Comparison of ENCODE assay signal across 18 cellular contexts in genomic region chr19:46607441-46607841, GRCh38. TPM values are rescaled to one million over a fixed set of nuclear protein-coding genes. Genes with fewer than 3 reads are reported as not detected.
A peak's percentile ranks its signal among the peaks of the same experiment; 100 is the strongest.
DNase-seq lines count a peak whose midpoint lies in the region; ATAC-seq and TF ChIP-seq lines count a peak whose summit lies in the region.
"Had no signal": no experiment of that assay in that cellular context is flagged by ENCODE, and none has a peak within 500 bp of the region (broad histone marks: within the 10 kb centered on the region; RNA-seq: fewer than 3 reads in every experiment).

No MANE protein-coding gene starts in this region.

- POLR2A ChIA-PET in activated CD8-positive, alpha-beta T cell treated with anti-CD3 and anti-CD28 coated beads for 36 hours (lab: Charles Lee): interaction anchor here (1.2 to 10.7 kb wide), 5 partner anchors 8 to 165 kb away, joined by 3 to 232 read pairs (median 5); no protein-coding TSS in a partner anchor

- intact Hi-C loops in activated CD8-positive, alpha-beta T cell treated with anti-CD3 and anti-CD28 coated beads for 36 hours (cut with micrococcal nuclease): no loop called here
- intact Hi-C loops in left ventricle myocardium superior (cut with micrococcal nuclease): no loop called here

- H3K27ac ChIP-seq in substantia nigra (ENCODE audit: low read depth, low read length, poor library complexity, severe bottlenecking): peak overlapping the region; percentile 87
- H3K27ac ChIP-seq in upper lobe of left lung: no peak overlapping the region
- H3K27ac ChIP-seq: adrenal gland, HL-60, ovary had no signal

- ATAC-seq in activated T-cell treated with anti-CD3 and anti-CD28 coated beads, Interleukin-2, amount 50 U/mL, for 72 hours (replicated peaks in 1 of 2): no peak
- no peak for ATAC-seq in activated CD8-positive, alpha-beta T cell treated with anti-CD3 and anti-CD28 coated beads for 36 hours
- ATAC-seq in left ventricle myocardium superior (no peak), upper lobe of left lung (ENCODE audit: low FRiP score in 2 of 2) (no peak)
- no peak for ATAC-seq in activated CD4-positive, CD25-positive, alpha-beta regulatory T cell treated with anti-CD3 and anti-CD28 coated beads, Interleukin-2, amount 50 U/mL, for 24 hours
- ATAC-seq: PC-3 had no signal

- H3K36me3 Mint-ChIP-seq in activated T-cell treated with anti-CD3 and anti-CD28 coated beads, Interleukin-2, amount 50 U/mL, for 72 hours (ENCODE audit: insufficient read depth in 2 of 2): peaks cover 9 to 33% of the 10 kb centered on the region in 2 donors
- peaks cover 76% of the 10 kb centered on the region for H3K36me3 Mint-ChIP-seq in activated CD8-positive, alpha-beta T cell treated with anti-CD3 and anti-CD28 coated beads for 36 hours (ENCODE audit: low read depth)

- H3K4me3 ChIP-seq in upper lobe of left lung: no peak overlapping the region
- H3K4me3 ChIP-seq: adrenal gland, lung, ovary had no signal

- WGBS in upper lobe of left lung, 2 donors: 89 to 90% methylated on average over 12 of the region's 12 CpGs

- H3K27me3 Mint-ChIP-seq in activated T-cell treated with anti-CD3 and anti-CD28 coated beads, Interleukin-2, amount 50 U/mL, for 72 hours (ENCODE audit: low read depth): no peaks in the 10 kb centered on the region
- H3K27me3 Mint-ChIP-seq in activated CD8-positive, alpha-beta T cell treated with anti-CD3 and anti-CD28 coated beads for 36 hours: no peaks in the 10 kb centered on the region
- H3K27me3 Mint-ChIP-seq: CD4-positive, alpha-beta memory T cell had no signal

- no peaks in the 10 kb centered on the region for H3K27me3 ChIP-seq in upper lobe of left lung
- H3K27me3 ChIP-seq: adrenal gland, ovary had no signal

- CTCF ChIA-PET in activated CD8-positive, alpha-beta T cell treated with anti-CD3 and anti-CD28 coated beads for 36 hours (lab: Charles Lee): interaction anchor here (0.9 to 19.7 kb wide), 5 partner anchors 13 to 146 kb away, joined by 3 to 300 read pairs (median 4); partner anchors contain the start of gene DACT3

- H3K4me1 ChIP-seq in upper lobe of left lung: peaks cover 28 to 33% (median 29%) of the 10 kb centered on the region in 4 donors

- peaks cover 60% of the 10 kb centered on the region for H3K4me1 Mint-ChIP-seq in activated T-cell treated with anti-CD3 and anti-CD28 coated beads, Interleukin-2, amount 50 U/mL, for 72 hours (ENCODE audit: low read depth)
- peaks cover 63% of the 10 kb centered on the region for H3K4me1 Mint-ChIP-seq in activated CD8-positive, alpha-beta T cell treated with anti-CD3 and anti-CD28 coated beads for 36 hours (ENCODE audit: low read depth)

- no peak overlapping the region for H3K4me3 Mint-ChIP-seq in activated T-cell treated with anti-CD3 and anti-CD28 coated beads, Interleukin-2, amount 50 U/mL, for 72 hours
- H3K4me3 Mint-ChIP-seq in activated CD8-positive, alpha-beta T cell treated with anti-CD3 and anti-CD28 coated beads for 36 hours: no peak overlapping the region
- H3K4me3 Mint-ChIP-seq: CD4-positive, alpha-beta memory T cell had no signal

- DNase-seq in activated T-cell treated with anti-CD3 and anti-CD28 coated beads, Interleukin-2, amount 50 U/mL, for 1 hour: peak; percentile 9
- DNase-seq in activated T-cell treated with anti-CD3 and anti-CD28 coated beads, Interleukin-2, amount 50 U/mL, for 72 hours: no peak
- DNase-seq in activated CD8-positive, alpha-beta T cell treated with anti-CD3 and anti-CD28 coated beads for 36 hours: no peak
- DNase-seq in left ventricle myocardium superior (peak; percentile 21), substantia nigra (lab: John Stamatoyannopoulos, UW) (peak in 23 of 49 donors; percentile 14 to 76 (median 35)), A172 (ENCODE audit: low spot score) (no peak), upper lobe of left lung (no peak)
- DNase-seq: effector memory CD4-positive, alpha-beta T cell; PC-3; stimulated activated naive CD4-positive, alpha-beta T cell treated with Interleukin-2 at 50 U/mL for 16 hours had no signal

- no peak for TF ChIP-seq CTCF in activated CD8-positive, alpha-beta T cell treated with anti-CD3 and anti-CD28 coated beads for 36 hours (IDR thresholded peaks at IDR 0.05)
- TF ChIP-seq CTCF in upper lobe of left lung (IDR thresholded peaks at IDR 0.05): no peak

- H3K36me3 ChIP-seq in upper lobe of left lung: peaks cover 20 to 62% (median 55%) of the 10 kb centered on the region in 4 donors
- H3K36me3 ChIP-seq: ovary had no signal

- no peak for TF ChIP-seq POLR2A in upper lobe of left lung (IDR thresholded peaks at IDR 0.05)

- H3K9me3 ChIP-seq in upper lobe of left lung: no peaks in the 10 kb centered on the region
- H3K9me3 ChIP-seq: adrenal gland, ovary had no signal

- H3K27ac Mint-ChIP-seq in activated T-cell treated with anti-CD3 and anti-CD28 coated beads, Interleukin-2, amount 50 U/mL, for 72 hours: no peak overlapping the region
- H3K27ac Mint-ChIP-seq in activated CD8-positive, alpha-beta T cell treated with anti-CD3 and anti-CD28 coated beads for 36 hours: peak overlapping the region; percentile 49

- H3K9me3 Mint-ChIP-seq in activated T-cell treated with anti-CD3 and anti-CD28 coated beads, Interleukin-2, amount 50 U/mL, for 72 hours: no peaks in the 10 kb centered on the region
- no peaks in the 10 kb centered on the region for H3K9me3 Mint-ChIP-seq in activated CD8-positive, alpha-beta T cell treated with anti-CD3 and anti-CD28 coated beads for 36 hours
- H3K9me3 Mint-ChIP-seq: CD4-positive, alpha-beta memory T cell had no signal

- TF ChIP-seq EP300 in upper lobe of left lung (IDR thresholded peaks at IDR 0.05): no peak

RNA-seq across cellular contexts. Expression of gene CALM3, which starts 6.3 kb away (rescaled TPM):
- 100 to 1,000 TPM; 292 to 300 TPM for total RNA-seq in activated T-cell treated with anti-CD3 and anti-CD28 coated beads, Interleukin-2, amount 50 U/mL, for 72 hours
- total RNA-seq in activated CD8-positive, alpha-beta T cell treated with anti-CD3 and anti-CD28 coated beads for 36 hours: 100 to 1,000 TPM; 565 to 582 TPM
- 323 TPM for total RNA-seq in left ventricle myocardium superior
- total RNA-seq in A172 (2014; rRNA removed; shearing (Covaris generic)): 103 and 145 TPM in 2 replicates
- 100 to 1,000 TPM in 4 of 6 donors, 10 to 100 TPM in 2; 74.4 to 176 (median 123) TPM for total RNA-seq in upper lobe of left lung

RNA-seq across cellular contexts. Expression of gene PTGIR, which starts 17.4 kb away (rescaled TPM):
- 10 to 100 TPM; 32.4 to 47.1 TPM for total RNA-seq in activated T-cell treated with anti-CD3 and anti-CD28 coated beads, Interleukin-2, amount 50 U/mL, for 72 hours
- 10 to 100 TPM; 45.4 to 48.8 TPM for total RNA-seq in activated CD8-positive, alpha-beta T cell treated with anti-CD3 and anti-CD28 coated beads for 36 hours
- total RNA-seq in left ventricle myocardium superior: 3.0 TPM
- total RNA-seq in A172 (2014; rRNA removed; shearing (Covaris generic)): 1.1 and 1.6 TPM in 2 replicates
- 10 to 100 TPM in 3 of 6 donors, 1 to 10 TPM in 3; 6.4 to 26.0 (median 11.1) TPM for total RNA-seq in upper lobe of left lung
- total RNA-seq: PC-3 had no signal

RNA-seq across cellular contexts. Expression of gene GNG8, which starts 28.6 kb away (rescaled TPM):
- 10 to 100 TPM; 24.8 to 29.5 TPM for total RNA-seq in activated T-cell treated with anti-CD3 and anti-CD28 coated beads, Interleukin-2, amount 50 U/mL, for 72 hours
- total RNA-seq in activated CD8-positive, alpha-beta T cell treated with anti-CD3 and anti-CD28 coated beads for 36 hours: 10 to 100 TPM; 33.0 to 45.4 TPM
- total RNA-seq in left ventricle myocardium superior (not detected), upper lobe of left lung (not detected)
- not detected in 2 replicates for total RNA-seq in A172 (2014; rRNA removed; shearing (Covaris generic))
- total RNA-seq: CD4-positive, alpha-beta memory T cell; glomerular endothelial cell; lung; M059J; ovary; PC-3 had no signal

RNA-seq across cellular contexts. Expression of gene DACT3, which starts 53.5 kb away (rescaled TPM):
- 1 to 10 TPM; 3.4 to 7.0 TPM for total RNA-seq in activated T-cell treated with anti-CD3 and anti-CD28 coated beads, Interleukin-2, amount 50 U/mL, for 72 hours
- total RNA-seq in activated CD8-positive, alpha-beta T cell treated with anti-CD3 and anti-CD28 coated beads for 36 hours: 1 to 10 TPM; 5.8 to 6.1 TPM
- total RNA-seq in left ventricle myocardium superior (14.1 TPM), upper lobe of left lung (10 to 100 TPM in 2 of 6 donors, 1 to 10 TPM in 4; 1.8 to 12.0 (median 4.0) TPM)
- total RNA-seq in A172 (2014; rRNA removed; shearing (Covaris generic)): 0.84 and 1.1 TPM in 2 replicates
- total RNA-seq: CD4-positive, alpha-beta memory T cell had no signal

Comparison
In these comparisons a context has a peak if more than half of its experiments do, and no peak if none do; other contexts are left out.
1. DNase-seq: peak in activated T-cell treated with anti-CD3 and anti-CD28 coated beads, Interleukin-2, amount 50 U/mL, for 1 hour (single experiment) and left ventricle myocardium superior (single experiment); none in activated T-cell treated with anti-CD3 and anti-CD28 coated beads, Interleukin-2, amount 50 U/mL, for 72 hours (0 of 2), activated CD8-positive, alpha-beta T cell treated with anti-CD3 and anti-CD28 coated beads for 36 hours (single experiment), A172 (single experiment) and upper lobe of left lung (0 of 2).
2. RNA of gene GNG8, which starts 28.6 kb away (total RNA-seq): 33.0 to 45.4 TPM in activated CD8-positive, alpha-beta T cell treated with anti-CD3 and anti-CD28 coated beads for 36 hours and 24.8 to 29.5 TPM in activated T-cell treated with anti-CD3 and anti-CD28 coated beads, Interleukin-2, amount 50 U/mL, for 72 hours; not detected in left ventricle myocardium superior (single experiment), not detected in A172 and not detected in upper lobe of left lung; every median in the first group is over 10 times any median in the second.